Comparison of ENCODE assay signal across 1 cellular context in genomic region chr3:153159771-153160397, GRCh38.
TF ChIP-seq lines count a peak whose summit lies in the region.

No MANE protein-coding gene starts in this region.

TF ChIP-seq in liver, 16 proteins besides CTCF, POLR2A, EP300 and RAD21 (continued from another document):
- TF ChIP-seq ZBTB33 (IDR thresholded peaks at IDR 0.05) (no peak), GABPA (IDR thresholded peaks at IDR 0.05 in 1 of 2, conservative IDR thresholded peaks at IDR 0.05 in 1 of 2) (no peak)
